ENCODE assay signal across 8 cellular contexts in the genomic region with DNA sequence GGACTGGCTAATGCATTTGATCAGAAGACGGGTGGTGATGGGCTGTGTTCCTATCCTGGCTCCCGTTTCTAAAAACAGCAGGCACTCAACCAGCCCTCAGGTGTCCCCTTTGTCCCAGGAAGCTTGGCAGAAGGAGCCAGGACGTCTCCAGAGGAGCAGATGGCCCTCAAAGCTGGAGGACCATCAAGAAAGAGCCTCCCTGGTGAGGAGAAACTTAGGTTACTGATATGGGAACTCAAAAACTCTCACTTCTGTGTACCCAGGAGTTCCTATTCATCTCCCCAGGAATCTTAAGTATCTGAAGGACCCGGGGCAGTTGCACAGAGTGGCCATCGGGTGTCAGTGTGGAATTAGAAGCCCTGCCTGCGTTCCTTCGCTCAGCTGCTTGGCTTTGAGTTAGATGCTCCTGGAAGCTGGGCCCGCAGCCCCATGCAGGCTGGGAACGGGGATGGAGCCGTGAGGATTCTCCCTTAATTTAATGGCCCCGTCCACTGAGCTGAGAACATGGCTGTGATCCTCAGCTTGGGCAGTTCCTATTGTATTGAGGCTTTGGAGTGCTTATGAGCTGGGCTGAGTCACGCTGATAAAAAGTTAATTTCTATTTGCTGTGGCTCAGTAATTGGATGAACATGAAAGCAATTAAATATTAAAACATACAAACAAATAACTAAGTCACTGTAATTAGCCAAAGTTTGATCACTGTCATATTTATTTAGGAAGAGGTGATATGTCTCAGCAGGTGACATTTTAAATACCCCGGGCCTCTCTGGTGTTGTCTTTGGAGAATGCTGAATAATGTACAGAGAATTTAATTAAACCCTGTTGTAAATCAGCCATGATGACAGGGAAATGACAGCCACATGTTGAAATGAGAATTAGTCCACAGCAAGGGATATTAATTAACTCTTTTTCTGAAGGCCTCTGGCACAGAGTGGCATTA.
DNase-seq lines count a peak whose midpoint lies in the region; ATAC-seq, FAIRE-seq and TF ChIP-seq lines count a peak whose summit lies in the region.

No MANE protein-coding gene starts in this region.

- peaks cover 9% of the 10 kb centered on the region for H3K4me1 ChIP-seq in colonic mucosa

- no peaks in the 10 kb centered on the region for H3K9me3 ChIP-seq in colonic mucosa

- no peak for ATAC-seq in GM18873 (IDR thresholded peaks at IDR 0.05; ENCODE audit: low FRiP score, unreplicated experiment)

- peak; percentile 57 for DNase-seq in AG09309 (ENCODE audit: low read depth)
- peak; percentile 95 for DNase-seq in H54 (ENCODE audit: insufficient read length, low spot score)
- peak; percentile 76 for DNase-seq in NCI-H345 treated with DMSO at 0.1 percent for 48 hours (lab: John Stamatoyannopoulos, UW; ENCODE audit: unreplicated experiment)
- peak; percentile 38 to 49 for DNase-seq in activated CD4-positive, alpha-beta T cell treated with anti-CD3 and anti-CD28 coated beads for 24 hours (ENCODE audit: low read depth in 2 of 2)
- peak; percentile 83 for DNase-seq in colonic mucosa
- DNase-seq in left kidney (ENCODE audit: low read depth, low spot score), result peak; percentile 94
- DNase-seq in stimulated activated CD4-positive, alpha-beta T cell treated with anti-CD3 and anti-CD28 coated beads, Interleukin-4, amount 100 ng/mL, for 24 hours, result peak; percentile 68

- H3K36me3 ChIP-seq in colonic mucosa, result no peaks in the 10 kb centered on the region

- intact Hi-C loops in colonic mucosa (cut with DNase I), result loop anchor here (1.0 kb wide), 1 partner anchor 470 kb away; no protein-coding TSS in a partner anchor

- no peak for TF ChIP-seq POLR2A in H54 (IDR thresholded peaks at IDR 0.05; ENCODE audit: low read depth, low read length)

- no peak overlapping the region for H3K9ac ChIP-seq in colonic mucosa (ENCODE audit: low read depth in 2 of 2, low read length in 2 of 2)

- FAIRE-seq in H54 (lab: Jason Lieb, UNC), result no peak

- no peak overlapping the region for H3K4me3 ChIP-seq in AG09309 (ENCODE audit: control insufficient read depth, low read depth, low read length)
- no peak overlapping the region for H3K4me3 ChIP-seq in colonic mucosa

- no peak overlapping the region for H3K27ac ChIP-seq in colonic mucosa

- TF ChIP-seq CTCF in AG09309 (IDR thresholded peaks at IDR 0.05; ENCODE audit: control insufficient read depth, insufficient read depth, low read depth, low read length, missing control alignments) (peak; percentile 98), colonic mucosa (IDR thresholded peaks at IDR 0.05) (peak; percentile 82)

- no peaks in the 10 kb centered on the region for H3K27me3 ChIP-seq in colonic mucosa

Comparison
In these comparisons a context has a peak if more than half of its experiments do, and no peak if none do; other contexts are left out.
1. DNase-seq: peak in every context shown above with its lines; median percentile 95 in H54; 94 in left kidney; 83 in colonic mucosa; 76 in NCI-H345 treated with DMSO at 0.1 percent for 48 hours; 68 in stimulated activated CD4-positive, alpha-beta T cell treated with anti-CD3 and anti-CD28 coated beads, Interleukin-4, amount 100 ng/mL, for 24 hours; 57 in AG09309; 44 in activated CD4-positive, alpha-beta T cell treated with anti-CD3 and anti-CD28 coated beads for 24 hours.